ENCODE assay signal across 24 cellular contexts in genomic region chr11:17217395-17217794, GRCh38.
"Had no signal": no experiment of that assay in that cellular context is flagged by ENCODE, and none has a peak within 500 bp of the region (broad histone marks: within the 10 kb centered on the region; RNA-seq: fewer than 3 reads in every experiment).

No MANE protein-coding gene starts in this region.

- H3K4me3 ChIP-seq: colonic mucosa, esophagus muscularis mucosa, gastroesophageal sphincter, heart left ventricle, hepatocyte, left lung, lower lobe of right lung, mucosa of descending colon had no signal

- H3K27me3 ChIP-seq: colonic mucosa, esophagus muscularis mucosa, foreskin keratinocyte, gastroesophageal sphincter, heart left ventricle, hepatocyte, left lung had no signal

- DNase-seq: colonic mucosa; cortex of kidney; effector CD8-positive, alpha-beta T cell; effector memory CD8-positive, alpha-beta T cell; foreskin keratinocyte; heart left ventricle; hypothalamus; immature natural killer cell; islet precursor cell; kidney; kidney glomerular epithelial cell; left colon; left lung; left ventricle myocardium superior; lower lobe of right lung; mesenchymal stem cell; mucosa of descending colon; naive B cell; naive thymus-derived CD8-positive, alpha-beta T cell had no signal

- H3K36me3 ChIP-seq: colonic mucosa, esophagus muscularis mucosa, gastroesophageal sphincter, heart left ventricle, left lung, lower lobe of right lung had no signal

- H3K27ac ChIP-seq: colonic mucosa, esophagus muscularis mucosa, foreskin keratinocyte, gastroesophageal sphincter, heart left ventricle, hepatocyte, left lung, lower lobe of right lung had no signal

- ATAC-seq: effector memory CD8-positive, alpha-beta T cell; foreskin keratinocyte; gastroesophageal sphincter; heart left ventricle; left colon; left lung; left ventricle myocardium superior; lower lobe of right lung; mucosa of descending colon; naive thymus-derived CD8-positive, alpha-beta T cell had no signal

- H3K27me3 Mint-ChIP-seq: naive B cell had no signal

- H3K27ac Mint-ChIP-seq: dendritic cell treated with granulocyte-macrophage colony-stimulating factor and Interleukin-4, amounts not matched to agents 40 ng/mL and 50 ng/mL, for 4 days; effector memory CD8-positive, alpha-beta T cell; immature natural killer cell; mesothelial cell of epicardium; naive thymus-derived CD8-positive, alpha-beta T cell had no signal

- H2AFZ ChIP-seq: hepatocyte had no signal

- H3K36me3 Mint-ChIP-seq: immature natural killer cell had no signal

- H3K79me2 ChIP-seq: hepatocyte had no signal

- H3K4me3 Mint-ChIP-seq: dendritic cell treated with granulocyte-macrophage colony-stimulating factor and Interleukin-4, amounts not matched to agents 40 ng/mL and 50 ng/mL, for 4 days; effector memory CD8-positive, alpha-beta T cell; immature natural killer cell; mesothelial cell of epicardium; naive B cell; naive thymus-derived CD8-positive, alpha-beta T cell had no signal

- H3K9me3 ChIP-seq: colonic mucosa, esophagus muscularis mucosa, gastroesophageal sphincter, lower lobe of right lung, mucosa of descending colon had no signal

- H3K9me3 Mint-ChIP-seq: dendritic cell treated with granulocyte-macrophage colony-stimulating factor and Interleukin-4, amounts not matched to agents 40 ng/mL and 50 ng/mL, for 4 days; effector memory CD8-positive, alpha-beta T cell had no signal

- H3K4me1 ChIP-seq: colonic mucosa, esophagus muscularis mucosa, foreskin keratinocyte, gastroesophageal sphincter, heart left ventricle, left lung, lower lobe of right lung had no signal

- H3K4me2 ChIP-seq: hepatocyte had no signal

- H3K4me1 Mint-ChIP-seq: immature natural killer cell, mesothelial cell of epicardium had no signal
